14 cellular contexts compared by ENCODE assay signal in genomic region chr1:15214507-15214906, GRCh38. TPM values are rescaled to one million over a fixed set of nuclear protein-coding genes. Genes with fewer than 3 reads are reported as not detected.
A peak's percentile ranks its signal among the peaks of the same experiment; 100 is the strongest.
DNase-seq lines count a peak whose midpoint lies in the region; ATAC-seq and TF ChIP-seq lines count a peak whose summit lies in the region.
"Had no signal": no experiment of that assay in that cellular context is flagged by ENCODE, and none has a peak within 500 bp of the region (broad histone marks: within the 10 kb centered on the region; RNA-seq: fewer than 3 reads in every experiment).

No MANE protein-coding gene starts in this region.

- peaks cover 5% of the 10 kb centered on the region; the same call in 1 of the 2 replicates for H3K9me3 ChIP-seq in AG04450 (ENCODE audit: control insufficient read depth, insufficient read depth, low read length)
- H3K9me3 ChIP-seq in adrenal gland (replicated peaks in 1 of 3) = no peaks in the 10 kb centered on the region
- H3K9me3 ChIP-seq in heart right ventricle = no peaks in the 10 kb centered on the region
- H3K9me3 ChIP-seq in ovary = no peaks in the 10 kb centered on the region
- H3K9me3 ChIP-seq: MG63 had no signal

- intact Hi-C loops in adrenal gland (cut with DNase I) (no loop called here), heart right ventricle (cut with DNase I) (loop anchor here in 2 of 10 donors (5.0 to 10.0 kb wide), 2 partner anchors 60 to 62 kb away; partner anchors contain the start of gene TMEM51 (in 2 of the 2)), ovary (cut with DNase I) (loop anchor here in 2 of 4 donors (5.0 kb wide), 2 partner anchors 57 to 62 kb away; partner anchors contain the start of gene TMEM51 (in 1 of the 2)), lower leg skin (cut with DNase I; ENCODE audit: low total_unique reads) (no loop called here)

- peak overlapping the region; percentile 52 for H3K27ac ChIP-seq in AG04450 (ENCODE audit: low read depth, low read length)
- H3K27ac ChIP-seq in adrenal gland = peak overlapping the region in 4 of 5 donors; percentile 7 to 78 (median 64)
- H3K27ac ChIP-seq in heart right ventricle = peak overlapping the region in 7 of 10 donors; percentile 3 to 52 (median 37)
- peak overlapping the region; percentile 26 to 86 for H3K27ac ChIP-seq in ovary

- no peaks in the 10 kb centered on the region for H3K27me3 ChIP-seq in AG04450 (ENCODE audit: control insufficient read depth, insufficient read depth, low read length)
- H3K27me3 ChIP-seq in adrenal gland = no peaks in the 10 kb centered on the region
- no peaks in the 10 kb centered on the region for H3K27me3 ChIP-seq in heart right ventricle
- no peaks in the 10 kb centered on the region for H3K27me3 ChIP-seq in ovary
- H3K27me3 ChIP-seq: MG63 had no signal

- TF ChIP-seq POLR2A in adrenal gland (IDR thresholded peaks at IDR 0.05) (no peak), ovary (IDR thresholded peaks at IDR 0.05) (no peak), lower leg skin (IDR thresholded peaks at IDR 0.05) (no peak)

- H3K36me3 ChIP-seq in adrenal gland (replicated peaks in 1 of 2) (peaks cover 0 to 7% of the 10 kb centered on the region in 2 donors), heart right ventricle (peaks cover 0 to 12% (median 0%) of the 10 kb centered on the region in 9 donors), ovary (no peaks in the 10 kb centered on the region)
- H3K36me3 ChIP-seq: MG63 had no signal

- POLR2A ChIA-PET in AG04450 (lab: Yijun Ruan, JAX) = interaction anchor here (1.0 kb wide), 1 partner anchor 35 kb away, joined by 3 read pairs; no protein-coding TSS in a partner anchor

- 66 to 81% (median 77%) methylated on average over 17 to 18 of the region's 18 CpGs for WGBS in adrenal gland, 4 donors
- 58 to 61% methylated on average over 18 of the region's 18 CpGs for WGBS in heart right ventricle, 2 donors
- WGBS in ovary, 3 donors = 4 to 9% (median 5%) methylated on average over 18 of the region's 18 CpGs
- WGBS in lower leg skin, 2 donors = 63 to 75% methylated on average over 18 of the region's 18 CpGs

- CTCF ChIA-PET in AG04450 (lab: Charles Lee) = interaction anchor here (1.5 to 1.8 kb wide), 2 partner anchors 57 to 61 kb away, joined by 3 to 5 read pairs; partner anchors contain the start of gene TMEM51

- ATAC-seq in heart right ventricle (peak in 6 of 8 donors; percentile 49 to 69 (median 62)), HG02885 (IDR thresholded peaks at IDR 0.05; ENCODE audit: poor library complexity, unreplicated experiment) (no peak), GM18873 (IDR thresholded peaks at IDR 0.05; ENCODE audit: low FRiP score, unreplicated experiment) (no peak)
- ATAC-seq: activated CD4-positive, alpha-beta T cell treated with anti-CD3 and anti-CD28 coated beads for 36 hours; activated naive CD4-positive, alpha-beta T cell treated with anti-CD3 and anti-CD28 coated beads, Interleukin-2, amount 50 U/mL, for 72 hours; stimulated activated memory B cell treated with anti-CD40 and anti-IgM and Interleukin-4, amounts not matched to agents 10 μg/mL and 1 μg/mL and 100 μg/mL, for 72 hours had no signal

- no peak for TF ChIP-seq EP300 in ovary (IDR thresholded peaks at IDR 0.05)

- TF ChIP-seq CTCF in AG04450 (IDR thresholded peaks at IDR 0.05; ENCODE audit: low read depth, low read length) = no peak
- TF ChIP-seq CTCF in adrenal gland (IDR thresholded peaks at IDR 0.05) = no peak
- no peak for TF ChIP-seq CTCF in heart right ventricle (IDR thresholded peaks at IDR 0.05)
- TF ChIP-seq CTCF in ovary (IDR thresholded peaks at IDR 0.05) = no peak
- TF ChIP-seq CTCF in lower leg skin (IDR thresholded peaks at IDR 0.05) = no peak

- peaks cover 29 to 78% of the 10 kb centered on the region in 2 donors for H3K4me1 ChIP-seq in adrenal gland (replicated peaks in 1 of 2)
- H3K4me1 ChIP-seq in heart right ventricle = peaks cover 0 to 70% (median 21%) of the 10 kb centered on the region in 9 donors
- peaks cover 37% of the 10 kb centered on the region for H3K4me1 ChIP-seq in ovary (ENCODE audit: insufficient read depth)

- DNase-seq in AG04450 (ENCODE audit: low read depth, low spot score) (peak; percentile 21), adrenal gland (peak in 4 of 7 donors; percentile 19 to 64 (median 50)), heart right ventricle (peak; percentile 24 to 32), ovary (peak; percentile 81 to 91 (median 83)), COLO829 (ENCODE audit: low spot score) (no peak), lower leg skin (ENCODE audit: low spot score in 2 of 2) (no peak)
- DNase-seq: activated CD4-positive, alpha-beta T cell treated with anti-CD3 and anti-CD28 coated beads for 36 hours; MG63; NCI-H510A treated with DMSO at 0.1 percent for 48 hours; stimulated activated CD4-positive, alpha-beta T cell treated with anti-CD3 and anti-CD28 coated beads, Interleukin-15, amount 100 ng/mL, for 24 hours had no signal

- H3K4me3 ChIP-seq in AG04450 (ENCODE audit: low read depth, low read length) (no peak overlapping the region), adrenal gland (no peak overlapping the region), heart right ventricle (no peak overlapping the region), ovary (no peak overlapping the region), lower leg skin (ENCODE audit: low read depth, poor library complexity, severe bottlenecking) (no peak overlapping the region)
- H3K4me3 ChIP-seq: MG63 had no signal

RNA-seq across cellular contexts. Expression of gene FHAD1, which starts 32.5 kb away (rescaled TPM):
- polyA plus RNA-seq in AG04450 (2011; rRNA removed) (0.09 and 0.36 TPM in 2 replicates), adrenal gland (1 to 10 TPM in 1 of 3 donors, under 1 TPM in 2; 0.24 to 1.6 (median 0.90) TPM), heart right ventricle (under 1 TPM; 0.06 to 0.07 TPM), ovary (under 1 TPM; 0.40 to 0.65 TPM)
- 0.30 TPM in 1 of 2 replicates, not detected in the other for polyA minus RNA-seq in AG04450 (2011; rRNA and poly(A)+ RNA removed)
- total RNA-seq in adrenal gland (1 to 10 TPM in 1 of 8 donors, under 1 TPM in 6, not detected in 1; 0.09 to 1.2 (median 0.55) TPM), heart right ventricle (1 to 10 TPM in 1 of 10 donors, under 1 TPM in 4, not detected in 5; 0.12 to 1.0 (median 0.30) TPM), ovary (10 to 100 TPM in 1 of 7 donors, 1 to 10 TPM in 4, under 1 TPM in 2; 0.53 to 23.0 (median 2.3) TPM), lower leg skin (1 to 10 TPM in 1 of 4 donors, under 1 TPM in 1, not detected in 2; 0.52 to 2.0 TPM)

Comparison
In these comparisons a context has a peak if more than half of its experiments do, and no peak if none do; other contexts are left out.
1. DNase-seq: peak in AG04450 (single experiment), adrenal gland (4 of 7), heart right ventricle (2 of 2) and ovary (5 of 5); none in COLO829 (single experiment) and lower leg skin (0 of 2).
2. ATAC-seq: peak in heart right ventricle (6 of 8); none in HG02885 (single experiment) and GM18873 (single experiment).
3. Peak in every context shown above with its lines, with median percentiles within 50 percentile points of each other: H3K27ac ChIP-seq.